In genomic region chr14:94679106-94679819, GRCh38 we compare ENCODE assay signal across 23 cellular contexts.
"Had no signal": no experiment of that assay in that cellular context is flagged by ENCODE, and none has a peak within 500 bp of the region (broad histone marks: within the 10 kb centered on the region; RNA-seq: fewer than 3 reads in every experiment).

No MANE protein-coding gene starts in this region.

- H3K27ac Mint-ChIP-seq: activated CD4-positive, alpha-beta T cell treated with anti-CD3 and anti-CD28 coated beads, Interleukin-2, amount 10 ng/mL, durations not matched to agents 7 days and 5 days; activated naive CD4-positive, alpha-beta T cell treated with anti-CD3 and anti-CD28 coated beads, Interleukin-2, amount 10 ng/mL, durations not matched to agents 7 days and 5 days; activated naive CD8-positive, alpha-beta T cell treated with anti-CD3 and anti-CD28 coated beads, Interleukin-2, amount 50 U/mL, for 24 hours; activated T-cell treated with anti-CD3 and anti-CD28 coated beads, Interleukin-2, amount 50 U/mL, for 72 hours; effector memory CD8-positive, alpha-beta T cell; immature natural killer cell; natural killer cell treated with Interleukin-12 subunit alpha and Interleukin-12 subunit beta and Interleukin-15 and Interleukin-18, amount 100 ng/mL, for 72 hours; T-cell; T-helper 2 cell treated with Interferon-gamma antibody and Interleukin-4, amounts not matched to agents 5 μg/mL and 100 μg/mL, for 36 hours had no signal

- DNase-seq: activated CD4-positive, alpha-beta T cell treated with anti-CD3 and anti-CD28 coated beads, Interleukin-2, amount 10 ng/mL, durations not matched to agents 7 days and 5 days; activated CD4-positive, CD25-positive, alpha-beta regulatory T cell treated with anti-CD3 and anti-CD28 coated beads, Interleukin-2, amount 50 U/mL, for 72 hours; activated effector memory CD4-positive, alpha-beta T cell treated with Interleukin-2 at 50 U/mL for 16 hours; activated naive CD4-positive, alpha-beta T cell treated with anti-CD3 and anti-CD28 coated beads, Interleukin-2, amount 10 ng/mL, durations not matched to agents 7 days and 5 days; activated naive CD8-positive, alpha-beta T cell treated with anti-CD3 and anti-CD28 coated beads, Interleukin-2, amount 50 U/mL, for 24 hours; activated T-cell treated with anti-CD3 and anti-CD28 coated beads, Interleukin-2, amount 50 U/mL, for 72 hours; anterior cingulate cortex; body of pancreas; caudate nucleus; effector memory CD8-positive, alpha-beta T cell; foreskin melanocyte; immature natural killer cell; stimulated activated CD4-positive, alpha-beta T cell treated with anti-CD3 and anti-CD28 coated beads, Interleukin-4, amount 100 ng/mL, for 1 hour; stimulated activated naive CD4-positive, alpha-beta T cell; T-cell had no signal

- H3K9ac ChIP-seq: parathyroid adenoma had no signal

- H3K36me3 Mint-ChIP-seq: activated naive CD4-positive, alpha-beta T cell treated with anti-CD3 and anti-CD28 coated beads, Interleukin-2, amount 10 ng/mL, durations not matched to agents 7 days and 5 days; immature natural killer cell; natural killer cell treated with Interleukin-12 subunit alpha and Interleukin-12 subunit beta and Interleukin-15 and Interleukin-18, amount 100 ng/mL, for 72 hours; T-cell had no signal

- H3K9me3 Mint-ChIP-seq: activated CD4-positive, alpha-beta T cell treated with anti-CD3 and anti-CD28 coated beads, Interleukin-2, amount 10 ng/mL, durations not matched to agents 7 days and 5 days; activated naive CD4-positive, alpha-beta T cell treated with anti-CD3 and anti-CD28 coated beads, Interleukin-2, amount 10 ng/mL, durations not matched to agents 7 days and 5 days; activated naive CD8-positive, alpha-beta T cell treated with anti-CD3 and anti-CD28 coated beads, Interleukin-2, amount 50 U/mL, for 24 hours; activated T-cell treated with anti-CD3 and anti-CD28 coated beads, Interleukin-2, amount 50 U/mL, for 72 hours; effector memory CD8-positive, alpha-beta T cell; immature natural killer cell; natural killer cell treated with Interleukin-12 subunit alpha and Interleukin-12 subunit beta and Interleukin-15 and Interleukin-18, amount 100 ng/mL, for 72 hours; T-cell; T-helper 2 cell treated with Interferon-gamma antibody and Interleukin-4, amounts not matched to agents 5 μg/mL and 100 μg/mL, for 36 hours had no signal

- H3K27ac ChIP-seq: body of pancreas, hepatocyte, parathyroid adenoma, VCaP had no signal

- H3K4me3 Mint-ChIP-seq: activated CD4-positive, alpha-beta T cell treated with anti-CD3 and anti-CD28 coated beads, Interleukin-2, amount 10 ng/mL, durations not matched to agents 7 days and 5 days; activated naive CD4-positive, alpha-beta T cell treated with anti-CD3 and anti-CD28 coated beads, Interleukin-2, amount 10 ng/mL, durations not matched to agents 7 days and 5 days; activated naive CD8-positive, alpha-beta T cell treated with anti-CD3 and anti-CD28 coated beads, Interleukin-2, amount 50 U/mL, for 24 hours; activated T-cell treated with anti-CD3 and anti-CD28 coated beads, Interleukin-2, amount 50 U/mL, for 72 hours; effector memory CD8-positive, alpha-beta T cell; immature natural killer cell; natural killer cell treated with Interleukin-12 subunit alpha and Interleukin-12 subunit beta and Interleukin-15 and Interleukin-18, amount 100 ng/mL, for 72 hours; T-cell; T-helper 2 cell treated with Interferon-gamma antibody and Interleukin-4, amounts not matched to agents 5 μg/mL and 100 μg/mL, for 36 hours had no signal

- ATAC-seq: activated naive CD8-positive, alpha-beta T cell treated with anti-CD3 and anti-CD28 coated beads, Interleukin-2, amount 50 U/mL, for 24 hours; activated T-cell treated with anti-CD3 and anti-CD28 coated beads, Interleukin-2, amount 50 U/mL, for 72 hours; body of pancreas; effector memory CD8-positive, alpha-beta T cell; esophagus mucosa; natural killer cell treated with Interleukin-12 subunit alpha and Interleukin-12 subunit beta and Interleukin-15 and Interleukin-18, amount 100 ng/mL, for 72 hours; T-cell had no signal

- H3K4me1 Mint-ChIP-seq: activated CD4-positive, alpha-beta T cell treated with anti-CD3 and anti-CD28 coated beads, Interleukin-2, amount 10 ng/mL, durations not matched to agents 7 days and 5 days; activated naive CD4-positive, alpha-beta T cell treated with anti-CD3 and anti-CD28 coated beads, Interleukin-2, amount 10 ng/mL, durations not matched to agents 7 days and 5 days; activated naive CD8-positive, alpha-beta T cell treated with anti-CD3 and anti-CD28 coated beads, Interleukin-2, amount 50 U/mL, for 24 hours; immature natural killer cell; T-cell had no signal

- H3K9me3 ChIP-seq: body of pancreas, right lobe of liver had no signal

- H3K27me3 ChIP-seq: body of pancreas, hepatocyte, right lobe of liver had no signal

- H3K4me3 ChIP-seq: body of pancreas, hepatocyte, smooth muscle cell had no signal

- H3K79me2 ChIP-seq: hepatocyte, parathyroid adenoma had no signal

- H3K4me2 ChIP-seq: hepatocyte, smooth muscle cell had no signal

- H3K4me1 ChIP-seq: body of pancreas, parathyroid adenoma had no signal

- H3K36me3 ChIP-seq: right lobe of liver had no signal

- H2AFZ ChIP-seq: hepatocyte, parathyroid adenoma had no signal
